31 cellular contexts compared by ENCODE assay signal in genomic region chr14:67916430-67916829, GRCh38.
"Had no signal": no experiment of that assay in that cellular context is flagged by ENCODE, and none has a peak within 500 bp of the region (broad histone marks: within the 10 kb centered on the region; RNA-seq: fewer than 3 reads in every experiment).

No MANE protein-coding gene starts in this region.

- H3K36me3 ChIP-seq: MG63 had no signal

- H3K4me2 ChIP-seq: KMS-11 had no signal

- DNase-seq: Karpas-422, KG1, MG63, MM.1S, MV-4-11, NCI-H1048, NCI-H1092, NCI-H1092 treated with DMSO at 0.1 percent for 48 hours, NCI-H1105, NCI-H1105 treated with DMSO at 0.1 percent for 48 hours, NCI-H1417 treated with DMSO at 0.1 percent for 48 hours, NCI-H1436, NCI-H1436 treated with DMSO at 0.1 percent for 48 hours, NCI-H146, NCI-H1694, NCI-H1694 treated with DMSO at 0.1 percent for 48 hours, NCI-H1930, NCI-H2029, NCI-H2029 treated with DMSO at 0.1 percent for 48 hours, NCI-H2081, NCI-H2081 treated with DMSO at 0.1 percent for 48 hours, NCI-H2107, NCI-H2171, NCI-H2171 treated with DMSO at 0.1 percent for 48 hours, NCI-H2227 treated with DMSO at 0.1 percent for 48 hours, NCI-H226, NCI-H345, NCI-H446, NCI-H446 treated with DMSO at 0.1 percent for 48 hours, NCI-H510A had no signal

- H3K27ac ChIP-seq: KMS-11 had no signal

- H3K4me3 ChIP-seq: MG63 had no signal

- H3K9me3 ChIP-seq: MG63 had no signal

- H3K27me3 ChIP-seq: MG63 had no signal

- H3K9ac ChIP-seq: KMS-11 had no signal
